Comparison of ENCODE assay signal across 1 cellular context in genomic region chr2:146417942-146418341, GRCh38.
TF ChIP-seq lines count a peak whose summit lies in the region.

No MANE protein-coding gene starts in this region.

TF ChIP-seq in IMR-90, 13 proteins besides CTCF, POLR2A, EP300 and RAD21:
- no peak for TF ChIP-seq BHLHE40 (IDR thresholded peaks at IDR 0.05; ENCODE audit: low read depth, low read length)
- TF ChIP-seq RCOR1 (IDR thresholded peaks at IDR 0.05; ENCODE audit: insufficient replicate concordance, low read length) = no peak
- no peak for TF ChIP-seq FOS (IDR thresholded peaks at IDR 0.05; ENCODE audit: low read depth, low read length)
- TF ChIP-seq USF2 (IDR thresholded peaks at IDR 0.05; ENCODE audit: low read depth, low read length) = no peak
- TF ChIP-seq CEBPB (IDR thresholded peaks at IDR 0.05; ENCODE audit: low read depth, low read length) = no peak
- TF ChIP-seq MAZ (IDR thresholded peaks at IDR 0.05; ENCODE audit: borderline replicate concordance, low read depth, low read length) = no peak
- no peak for TF ChIP-seq SMC3 (IDR thresholded peaks at IDR 0.05; ENCODE audit: low read depth, low read length)
- TF ChIP-seq MAFK (IDR thresholded peaks at IDR 0.05; ENCODE audit: low read depth, low read length) = no peak
- TF ChIP-seq ELK1 (IDR thresholded peaks at IDR 0.05; ENCODE audit: borderline replicate concordance, low read depth, low read length) = no peak
- TF ChIP-seq RFX5 (IDR thresholded peaks at IDR 0.05; ENCODE audit: low read depth, low read length) = no peak
- no peak for TF ChIP-seq MXI1 (IDR thresholded peaks at IDR 0.05; ENCODE audit: borderline replicate concordance, low read depth, low read length)
- TF ChIP-seq CHD1 (IDR thresholded peaks at IDR 0.05; ENCODE audit: low read depth, low read length) = no peak
- TF ChIP-seq NFE2L2 (IDR thresholded peaks at IDR 0.05; ENCODE audit: low read depth, low read length) = no peak
